1 cellular context compared by ENCODE assay signal in the genomic region with DNA sequence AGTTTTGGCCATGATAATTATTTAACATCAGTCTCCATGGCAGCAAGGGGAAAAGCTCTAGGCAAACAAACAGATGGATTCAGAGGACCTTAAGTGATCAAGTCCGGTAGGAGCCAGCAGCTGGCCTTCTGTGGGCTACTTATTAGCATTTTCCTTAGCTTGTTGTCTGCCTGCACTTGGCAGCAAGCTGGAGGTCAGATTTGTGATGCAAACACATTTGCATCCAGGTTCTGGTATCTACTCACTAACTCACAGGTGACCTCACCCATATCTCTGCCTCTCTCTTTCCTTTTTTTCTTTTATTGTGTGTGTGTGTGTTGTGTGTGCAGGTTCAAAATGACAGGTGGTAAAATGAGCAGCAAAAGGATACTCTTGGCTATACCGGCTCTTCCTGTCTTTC.
TF ChIP-seq lines count a peak whose summit lies in the region.

No MANE protein-coding gene starts in this region.

TF ChIP-seq in GM23338, 12 proteins besides CTCF, POLR2A, EP300 and RAD21:
- TF ChIP-seq, protein P1, sequence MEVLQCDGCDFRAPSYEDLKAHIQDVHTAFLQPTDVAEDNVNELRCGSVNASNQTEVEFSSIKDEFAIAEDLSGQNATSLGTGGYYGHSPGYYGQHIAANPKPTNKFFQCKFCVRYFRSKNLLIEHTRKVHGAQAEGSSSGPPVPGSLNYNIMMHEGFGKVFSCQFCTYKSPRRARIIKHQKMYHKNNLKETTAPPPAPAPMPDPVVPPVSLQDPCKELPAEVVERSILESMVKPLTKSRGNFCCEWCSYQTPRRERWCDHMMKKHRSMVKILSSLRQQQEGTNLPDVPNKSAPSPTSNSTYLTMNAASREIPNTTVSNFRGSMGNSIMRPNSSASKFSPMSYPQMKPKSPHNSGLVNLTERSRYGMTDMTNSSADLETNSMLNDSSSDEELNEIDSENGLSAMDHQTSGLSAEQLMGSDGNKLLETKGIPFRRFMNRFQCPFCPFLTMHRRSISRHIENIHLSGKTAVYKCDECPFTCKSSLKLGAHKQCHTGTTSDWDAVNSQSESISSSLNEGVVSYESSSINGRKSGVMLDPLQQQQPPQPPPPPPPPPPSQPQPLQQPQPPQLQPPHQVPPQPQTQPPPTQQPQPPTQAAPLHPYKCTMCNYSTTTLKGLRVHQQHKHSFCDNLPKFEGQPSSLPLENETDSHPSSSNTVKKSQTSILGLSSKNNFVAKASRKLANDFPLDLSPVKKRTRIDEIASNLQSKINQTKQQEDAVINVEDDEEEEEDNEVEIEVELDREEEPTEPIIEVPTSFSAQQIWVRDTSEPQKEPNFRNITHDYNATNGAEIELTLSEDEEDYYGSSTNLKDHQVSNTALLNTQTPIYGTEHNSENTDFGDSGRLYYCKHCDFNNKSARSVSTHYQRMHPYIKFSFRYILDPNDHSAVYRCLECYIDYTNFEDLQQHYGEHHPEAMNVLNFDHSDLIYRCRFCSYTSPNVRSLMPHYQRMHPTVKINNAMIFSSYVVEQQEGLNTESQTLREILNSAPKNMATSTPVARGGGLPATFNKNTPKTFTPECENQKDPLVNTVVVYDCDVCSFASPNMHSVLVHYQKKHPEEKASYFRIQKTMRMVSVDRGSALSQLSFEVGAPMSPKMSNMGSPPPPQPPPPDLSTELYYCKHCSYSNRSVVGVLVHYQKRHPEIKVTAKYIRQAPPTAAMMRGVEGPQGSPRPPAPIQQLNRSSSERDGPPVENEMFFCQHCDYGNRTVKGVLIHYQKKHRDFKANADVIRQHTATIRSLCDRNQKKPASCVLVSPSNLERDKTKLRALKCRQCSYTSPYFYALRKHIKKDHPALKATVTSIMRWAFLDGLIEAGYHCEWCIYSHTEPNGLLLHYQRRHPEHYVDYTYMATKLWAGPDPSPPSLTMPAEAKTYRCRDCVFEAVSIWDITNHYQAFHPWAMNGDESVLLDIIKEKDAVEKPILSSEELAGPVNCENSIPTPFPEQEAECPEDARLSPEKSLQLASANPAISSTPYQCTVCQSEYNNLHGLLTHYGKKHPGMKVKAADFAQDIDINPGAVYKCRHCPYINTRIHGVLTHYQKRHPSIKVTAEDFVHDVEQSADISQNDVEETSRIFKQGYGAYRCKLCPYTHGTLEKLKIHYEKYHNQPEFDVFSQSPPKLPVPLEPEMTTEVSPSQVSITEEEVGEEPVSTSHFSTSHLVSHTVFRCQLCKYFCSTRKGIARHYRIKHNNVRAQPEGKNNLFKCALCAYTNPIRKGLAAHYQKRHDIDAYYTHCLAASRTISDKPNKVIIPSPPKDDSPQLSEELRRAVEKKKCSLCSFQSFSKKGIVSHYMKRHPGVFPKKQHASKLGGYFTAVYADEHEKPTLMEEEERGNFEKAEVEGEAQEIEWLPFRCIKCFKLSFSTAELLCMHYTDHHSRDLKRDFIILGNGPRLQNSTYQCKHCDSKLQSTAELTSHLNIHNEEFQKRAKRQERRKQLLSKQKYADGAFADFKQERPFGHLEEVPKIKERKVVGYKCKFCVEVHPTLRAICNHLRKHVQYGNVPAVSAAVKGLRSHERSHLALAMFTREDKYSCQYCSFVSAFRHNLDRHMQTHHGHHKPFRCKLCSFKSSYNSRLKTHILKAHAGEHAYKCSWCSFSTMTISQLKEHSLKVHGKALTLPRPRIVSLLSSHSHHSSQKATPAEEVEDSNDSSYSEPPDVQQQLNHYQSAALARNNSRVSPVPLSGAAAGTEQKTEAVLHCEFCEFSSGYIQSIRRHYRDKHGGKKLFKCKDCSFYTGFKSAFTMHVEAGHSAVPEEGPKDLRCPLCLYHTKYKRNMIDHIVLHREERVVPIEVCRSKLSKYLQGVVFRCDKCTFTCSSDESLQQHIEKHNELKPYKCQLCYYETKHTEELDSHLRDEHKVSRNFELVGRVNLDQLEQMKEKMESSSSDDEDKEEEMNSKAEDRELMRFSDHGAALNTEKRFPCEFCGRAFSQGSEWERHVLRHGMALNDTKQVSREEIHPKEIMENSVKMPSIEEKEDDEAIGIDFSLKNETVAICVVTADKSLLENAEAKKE (CRISPR knock-in tag; IDR thresholded peaks at IDR 0.05): peak; percentile 97
- 0 out of 2 replicates have a peak, but pooled peaks have one; percentile 3 for TF ChIP-seq CREB1 (CRISPR knock-in tag; IDR thresholded peaks at IDR 0.05; ENCODE audit: low read depth)
- peak; percentile 46; the same call in 1 of the 2 replicates for TF ChIP-seq NANOG (IDR thresholded peaks at IDR 0.05; ENCODE audit: borderline replicate concordance)
- TF ChIP-seq JUNB (IDR thresholded peaks at IDR 0.05; ENCODE audit: unreplicated experiment): no peak
